Comparison of ENCODE assay signal across 19 cellular contexts in the genomic region with DNA sequence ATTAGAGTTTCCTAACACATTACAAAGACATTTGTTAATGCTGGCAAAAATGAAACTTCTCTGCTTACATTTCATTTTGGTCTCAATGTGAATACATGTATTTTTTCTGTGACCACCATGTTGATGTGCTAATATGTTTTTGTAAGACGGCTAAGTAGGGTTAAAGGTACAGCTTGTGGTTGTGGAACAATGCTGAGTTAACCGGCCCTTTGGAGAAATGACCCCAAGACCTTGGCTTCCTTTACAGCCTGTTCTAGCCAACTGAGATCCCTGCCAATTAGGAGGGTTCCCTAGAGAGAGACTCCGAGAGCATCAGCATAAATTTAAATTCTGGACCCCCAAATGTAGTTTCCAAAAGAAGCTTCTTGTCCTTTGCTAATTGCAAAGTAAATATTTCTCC. TPM values are rescaled to one million over a fixed set of nuclear protein-coding genes. Genes with fewer than 3 reads are reported as not detected.
DNase-seq lines count a peak whose midpoint lies in the region; ATAC-seq and TF ChIP-seq lines count a peak whose summit lies in the region.
"Had no signal": no experiment of that assay in that cellular context is flagged by ENCODE, and none has a peak within 500 bp of the region (broad histone marks: within the 10 kb centered on the region; RNA-seq: fewer than 3 reads in every experiment).

No MANE protein-coding gene starts in this region.

- no peak overlapping the region for H3K9ac ChIP-seq in fibroblast of lung (ENCODE audit: insufficient read depth, low read length)

- in situ Hi-C loops in G401 (cut with HindIII; ENCODE audit: low sequenced_read_pairs): no loop called here
- in situ Hi-C loops in astrocyte of the spinal cord (cut with HindIII; ENCODE audit: low sequenced_read_pairs): no loop called here

- no peaks in the 10 kb centered on the region for H4K20me1 ChIP-seq in fibroblast of lung (ENCODE audit: control insufficient read depth, extremely low read depth, insufficient read depth, low read length)

- H3K27me3 ChIP-seq in fibroblast of lung (ENCODE audit: control insufficient read depth, insufficient read depth, low read length): no peaks in the 10 kb centered on the region

- H3K9me3 Mint-ChIP-seq in nephron: no peaks in the 10 kb centered on the region
- peaks cover 9% of the 10 kb centered on the region for H3K9me3 Mint-ChIP-seq in natural killer cell treated with Interleukin-12 subunit alpha and Interleukin-12 subunit beta and Interleukin-15 and Interleukin-18, amount 100 ng/mL, for 72 hours
- H3K9me3 Mint-ChIP-seq: CD8-positive, alpha-beta T cell had no signal

- H3K4me3 ChIP-seq in astrocyte of the spinal cord (ENCODE audit: low read depth, low read length) (no peak overlapping the region), fibroblast of lung (replicated peaks in 1 of 4; ENCODE audit: control extremely low read depth in 1 of 4, insufficient read depth in 1 of 4, low read depth in 3 of 4, low read length in 4 of 4) (no peak overlapping the region)

- H3K4me3 Mint-ChIP-seq in nephron: no peak overlapping the region
- no peak overlapping the region for H3K4me3 Mint-ChIP-seq in natural killer cell treated with Interleukin-12 subunit alpha and Interleukin-12 subunit beta and Interleukin-15 and Interleukin-18, amount 100 ng/mL, for 72 hours
- H3K4me3 Mint-ChIP-seq: CD8-positive, alpha-beta T cell had no signal

- no peaks in the 10 kb centered on the region for H3K36me3 ChIP-seq in fibroblast of lung (ENCODE audit: control insufficient read depth, insufficient read depth, low read length)

- ATAC-seq in GM21515 (IDR thresholded peaks at IDR 0.05; ENCODE audit: unreplicated experiment) (no peak), HG03460 (IDR thresholded peaks at IDR 0.05; ENCODE audit: unreplicated experiment) (no peak)
- ATAC-seq in natural killer cell treated with Interleukin-12 subunit alpha and Interleukin-12 subunit beta and Interleukin-15 and Interleukin-18, amount 100 ng/mL, for 72 hours: no peak
- ATAC-seq: CD8-positive, alpha-beta T cell had no signal

- no peak overlapping the region for H2AFZ ChIP-seq in fibroblast of lung (ENCODE audit: low read length)

- H3K9me3 ChIP-seq in fibroblast of lung (ENCODE audit: control insufficient read depth, insufficient read depth, low read depth, low read length): no peaks in the 10 kb centered on the region

- no peak overlapping the region for H3K4me2 ChIP-seq in fibroblast of lung (ENCODE audit: extremely low read depth, insufficient read depth, low read length)

- H3K36me3 Mint-ChIP-seq in nephron (ENCODE audit: low read depth): peaks cover 56% of the 10 kb centered on the region
- H3K36me3 Mint-ChIP-seq in natural killer cell treated with Interleukin-12 subunit alpha and Interleukin-12 subunit beta and Interleukin-15 and Interleukin-18, amount 100 ng/mL, for 72 hours: no peaks in the 10 kb centered on the region
- H3K36me3 Mint-ChIP-seq: CD8-positive, alpha-beta T cell had no signal

- DNase-seq in G401 (ENCODE audit: low spot score): peak; percentile 40
- peak; percentile 70 for DNase-seq in astrocyte of the spinal cord (ENCODE audit: low read depth, low spot score)
- DNase-seq in fibroblast of lung (ENCODE audit: low read depth in 2 of 2): peak; percentile 47 to 90
- DNase-seq in GM10266 (ENCODE audit: extremely low spot score): no peak
- no peak for DNase-seq in natural killer cell treated with Interleukin-12 subunit alpha and Interleukin-12 subunit beta and Interleukin-15 and Interleukin-18, amount 100 ng/mL, for 72 hours (ENCODE audit: low spot score)
- DNase-seq: CD8-positive, alpha-beta T cell; DMS79 treated with DMSO at 0.1 percent for 48 hours; GF-D8; HCEC 1CT; MV-4-11; NCI-H1417 treated with DMSO at 0.1 percent for 48 hours; NCI-H2029; NCI-H2171 treated with DMSO at 0.1 percent for 48 hours; NCI-H82 had no signal

- H3K79me2 ChIP-seq in fibroblast of lung (ENCODE audit: control insufficient read depth, insufficient read depth, low read length): no peaks in the 10 kb centered on the region

- no peak for TF ChIP-seq CTCF in astrocyte of the spinal cord (IDR thresholded peaks at IDR 0.05; ENCODE audit: low read depth, low read length)
- no peak for TF ChIP-seq CTCF in fibroblast of lung (conservative IDR thresholded peaks at IDR 0.05 in 1 of 2, IDR thresholded peaks at IDR 0.05 in 1 of 2; ENCODE audit: low read depth in 1 of 2, low read length in 2 of 2)
- no peak for TF ChIP-seq CTCF in nephron (IDR thresholded peaks at IDR 0.05; ENCODE audit: unreplicated experiment in 3 of 3)
- TF ChIP-seq CTCF in GM10266 (IDR thresholded peaks at IDR 0.05; ENCODE audit: control insufficient read depth, insufficient read depth, low read depth, missing control alignments): no peak

- H3K27ac ChIP-seq in fibroblast of lung (ENCODE audit: insufficient read depth, low read length): no peak overlapping the region
- H3K27ac ChIP-seq: 22Rv1 had no signal

- peak overlapping the region; percentile 23 to 69 (median 57) for H3K27ac Mint-ChIP-seq in nephron
- H3K27ac Mint-ChIP-seq in natural killer cell treated with Interleukin-12 subunit alpha and Interleukin-12 subunit beta and Interleukin-15 and Interleukin-18, amount 100 ng/mL, for 72 hours: no peak overlapping the region
- H3K27ac Mint-ChIP-seq: CD8-positive, alpha-beta T cell had no signal

- no peaks in the 10 kb centered on the region for H3K27me3 Mint-ChIP-seq in nephron (ENCODE audit: low read depth)
- peaks cover 0 to 13% of the 10 kb centered on the region in 2 donors for H3K27me3 Mint-ChIP-seq in natural killer cell treated with Interleukin-12 subunit alpha and Interleukin-12 subunit beta and Interleukin-15 and Interleukin-18, amount 100 ng/mL, for 72 hours

- H3K4me1 ChIP-seq in fibroblast of lung (ENCODE audit: control insufficient read depth, extremely low read depth, insufficient read depth, low read length): no peaks in the 10 kb centered on the region

- peaks cover 25% of the 10 kb centered on the region for H3K4me1 Mint-ChIP-seq in nephron
- H3K4me1 Mint-ChIP-seq in natural killer cell treated with Interleukin-12 subunit alpha and Interleukin-12 subunit beta and Interleukin-15 and Interleukin-18, amount 100 ng/mL, for 72 hours (ENCODE audit: low read depth in 2 of 2): no peaks in the 10 kb centered on the region

RNA-seq across cellular contexts. Expression of a gene that starts 44.3 kb away (rescaled TPM):
- 5.7 TPM in 1 of 2 replicates, not detected in the other for total RNA-seq in G401 (2014; rRNA removed; shearing (Covaris generic))
- total RNA-seq in fibroblast of lung: 12.4 and 15.4 TPM in 2 replicates
- 0.85 and 3.4 TPM in 2 replicates for polyA plus RNA-seq in fibroblast of lung
- polyA plus RNA-seq in fibroblast of lung (2012): 1.2 and 6.9 TPM in 2 replicates
- 0.94 and 2.0 TPM in 2 replicates for polyA minus RNA-seq in fibroblast of lung (ENCODE audit: low replicate concordance)
- total RNA-seq in natural killer cell treated with Interleukin-12 subunit alpha and Interleukin-12 subunit beta and Interleukin-15 and Interleukin-18, amount 100 ng/mL, for 72 hours: not detected
- total RNA-seq: CD8-positive, alpha-beta T cell had no signal
- polyA plus RNA-seq: BJ had no signal

Comparison
In these comparisons a context has a peak if more than half of its experiments do, and no peak if none do; other contexts are left out.
1. DNase-seq: peak in G401 (single experiment), astrocyte of the spinal cord (single experiment) and fibroblast of lung (2 of 2); none in GM10266 (single experiment) and natural killer cell treated with Interleukin-12 subunit alpha and Interleukin-12 subunit beta and Interleukin-15 and Interleukin-18, amount 100 ng/mL, for 72 hours (single experiment).
2. H3K27ac Mint-ChIP-seq: peak in nephron (3 of 3); none in natural killer cell treated with Interleukin-12 subunit alpha and Interleukin-12 subunit beta and Interleukin-15 and Interleukin-18, amount 100 ng/mL, for 72 hours (0 of 2).